37 cellular contexts compared by ENCODE assay signal in the genomic region with DNA sequence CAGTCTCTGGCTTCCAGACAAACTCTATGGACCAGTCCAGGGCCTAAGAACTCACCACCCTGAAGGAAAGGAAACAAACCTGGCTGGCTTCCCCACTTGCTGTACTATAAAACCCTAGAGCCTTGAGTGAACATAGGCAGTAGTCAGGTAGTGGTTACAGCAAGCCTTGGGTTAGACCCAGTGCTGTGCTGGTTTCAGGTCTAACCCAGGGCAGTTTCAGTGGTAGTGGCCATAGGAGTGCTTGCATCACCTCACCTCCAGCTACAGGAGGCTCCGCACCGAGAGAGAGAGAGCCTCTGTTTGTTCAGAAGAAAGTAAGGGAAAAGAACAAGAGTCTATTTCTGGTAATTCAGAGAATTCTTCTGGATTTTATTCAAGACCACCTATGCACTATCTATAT.
"Had no signal": no experiment of that assay in that cellular context is flagged by ENCODE, and none has a peak within 500 bp of the region (broad histone marks: within the 10 kb centered on the region; RNA-seq: fewer than 3 reads in every experiment).

No MANE protein-coding gene starts in this region.

- H3K4me3 ChIP-seq: adrenal gland, ascending aorta, body of pancreas, breast epithelium, cardiac muscle cell had no signal

- H3K27me3 Mint-ChIP-seq: activated naive CD4-positive, alpha-beta T cell treated with anti-CD3 and anti-CD28 coated beads, Interleukin-2, amount 10 ng/mL, durations not matched to agents 7 days and 5 days; activated naive CD4-positive, alpha-beta T cell treated with anti-CD3 and anti-CD28 coated beads, Interleukin-2, amount 50 U/mL, for 24 hours; activated naive CD8-positive, alpha-beta T cell; activated naive CD8-positive, alpha-beta T cell treated with anti-CD3 and anti-CD28 coated beads for 36 hours; activated naive CD8-positive, alpha-beta T cell treated with anti-CD3 and anti-CD28 coated beads, Interleukin-2, amount 10 ng/mL, durations not matched to agents 7 days and 5 days; activated naive CD8-positive, alpha-beta T cell treated with anti-CD3 and anti-CD28 coated beads, Interleukin-2, amount 50 U/mL, for 24 hours; activated T-cell treated with anti-CD3 and anti-CD28 coated beads, Interleukin-2, amount 50 U/mL, for 24 hours; activated T-helper 17 cell treated with anti-CD3 and anti-CD28 coated beads, Interleukin-2, amount 50 U/mL, for 72 hours; brain; central memory CD8-positive, alpha-beta T cell had no signal

- H3K36me3 Mint-ChIP-seq: activated naive CD4-positive, alpha-beta T cell treated with anti-CD3 and anti-CD28 coated beads, Interleukin-2, amount 10 ng/mL, durations not matched to agents 7 days and 5 days; activated naive CD4-positive, alpha-beta T cell treated with anti-CD3 and anti-CD28 coated beads, Interleukin-2, amount 50 U/mL, for 24 hours; activated naive CD8-positive, alpha-beta T cell; activated naive CD8-positive, alpha-beta T cell treated with anti-CD3 and anti-CD28 coated beads for 36 hours; activated naive CD8-positive, alpha-beta T cell treated with anti-CD3 and anti-CD28 coated beads, Interleukin-2, amount 10 ng/mL, durations not matched to agents 7 days and 5 days; brain had no signal

- DNase-seq: activated effector memory CD4-positive, alpha-beta T cell treated with anti-CD3 and anti-CD28 coated beads, Interleukin-2, amount 50 U/mL, for 16 hours; activated effector memory CD4-positive, alpha-beta T cell treated with Interleukin-2 at 50 U/mL for 16 hours; activated gamma-delta T cell; activated gamma-delta T cell treated with Interleukin-2 at 50 U/mL for 16 hours; activated naive CD4-positive, alpha-beta T cell; activated naive CD4-positive, alpha-beta T cell treated with anti-CD3 and anti-CD28 coated beads for 36 hours; activated naive CD4-positive, alpha-beta T cell treated with anti-CD3 and anti-CD28 coated beads, Interleukin-2, amount 10 ng/mL, durations not matched to agents 7 days and 5 days; activated naive CD4-positive, alpha-beta T cell treated with anti-CD3 and anti-CD28 coated beads, Interleukin-2, amount 50 U/mL, for 16 hours; activated naive CD4-positive, alpha-beta T cell treated with Interleukin-2 at 50 U/mL for 16 hours; activated naive CD8-positive, alpha-beta T cell treated with anti-CD3 and anti-CD28 coated beads for 36 hours; activated naive CD8-positive, alpha-beta T cell treated with anti-CD3 and anti-CD28 coated beads, Interleukin-2, amount 10 ng/mL, durations not matched to agents 7 days and 5 days; activated naive CD8-positive, alpha-beta T cell treated with anti-CD3 and anti-CD28 coated beads, Interleukin-2, amount 50 U/mL, for 24 hours; activated T-cell treated with anti-CD3 and anti-CD28 coated beads, Interleukin-2, amount 50 U/mL, for 1 hour; activated T-cell treated with anti-CD3 and anti-CD28 coated beads, Interleukin-2, amount 50 U/mL, for 24 hours; activated T-cell treated with anti-CD3 and anti-CD28 coated beads, Interleukin-2, amount 50 U/mL, for 4 hours; activated T-cell treated with anti-CD3 and anti-CD28 coated beads, Interleukin-2, amount 50 U/mL, for 48 hours; activated T-cell treated with anti-CD3 and anti-CD28 coated beads, Interleukin-2, amount 50 U/mL, for 72 hours; adrenal gland; amniotic stem cell; amygdala; anterior cingulate cortex; body of pancreas; brain microvascular endothelial cell; caudate nucleus; central memory CD4-positive, alpha-beta T cell; cerebellar nuclear complex had no signal

- H3K4me1 ChIP-seq: adrenal gland, ascending aorta, body of pancreas, breast epithelium had no signal

- H3K4me1 Mint-ChIP-seq: activated naive CD4-positive, alpha-beta T cell treated with anti-CD3 and anti-CD28 coated beads, Interleukin-2, amount 10 ng/mL, durations not matched to agents 7 days and 5 days; activated naive CD4-positive, alpha-beta T cell treated with anti-CD3 and anti-CD28 coated beads, Interleukin-2, amount 50 U/mL, for 24 hours; activated naive CD8-positive, alpha-beta T cell treated with anti-CD3 and anti-CD28 coated beads for 36 hours; activated naive CD8-positive, alpha-beta T cell treated with anti-CD3 and anti-CD28 coated beads, Interleukin-2, amount 10 ng/mL, durations not matched to agents 7 days and 5 days; activated naive CD8-positive, alpha-beta T cell treated with anti-CD3 and anti-CD28 coated beads, Interleukin-2, amount 50 U/mL, for 24 hours; activated T-helper 17 cell treated with anti-CD3 and anti-CD28 coated beads, Interleukin-2, amount 50 U/mL, for 72 hours; brain; central memory CD8-positive, alpha-beta T cell had no signal

- H3K9me3 ChIP-seq: adrenal gland, body of pancreas, breast epithelium had no signal

- H3K27ac ChIP-seq: adrenal gland, ascending aorta, body of pancreas, brain microvascular endothelial cell, breast epithelium, cardiac muscle cell had no signal

- H3K36me3 ChIP-seq: adrenal gland, ascending aorta, brain microvascular endothelial cell, breast epithelium, cardiac muscle cell had no signal

- H3K27me3 ChIP-seq: adrenal gland, ascending aorta, body of pancreas, brain microvascular endothelial cell, breast epithelium, cardiac muscle cell had no signal

- H3K4me3 Mint-ChIP-seq: activated naive CD4-positive, alpha-beta T cell treated with anti-CD3 and anti-CD28 coated beads for 36 hours; activated naive CD4-positive, alpha-beta T cell treated with anti-CD3 and anti-CD28 coated beads, Interleukin-2, amount 10 ng/mL, durations not matched to agents 7 days and 5 days; activated naive CD4-positive, alpha-beta T cell treated with anti-CD3 and anti-CD28 coated beads, Interleukin-2, amount 50 U/mL, for 24 hours; activated naive CD8-positive, alpha-beta T cell; activated naive CD8-positive, alpha-beta T cell treated with anti-CD3 and anti-CD28 coated beads for 36 hours; activated naive CD8-positive, alpha-beta T cell treated with anti-CD3 and anti-CD28 coated beads, Interleukin-2, amount 10 ng/mL, durations not matched to agents 7 days and 5 days; activated naive CD8-positive, alpha-beta T cell treated with anti-CD3 and anti-CD28 coated beads, Interleukin-2, amount 50 U/mL, for 24 hours; activated T-cell treated with anti-CD3 and anti-CD28 coated beads, Interleukin-2, amount 50 U/mL, for 24 hours; activated T-cell treated with anti-CD3 and anti-CD28 coated beads, Interleukin-2, amount 50 U/mL, for 4 hours; activated T-cell treated with anti-CD3 and anti-CD28 coated beads, Interleukin-2, amount 50 U/mL, for 72 hours; activated T-helper 1 cell treated with anti-CD3 and anti-CD28 coated beads, Interleukin-12 subunit alpha, Interleukin-12 subunit beta, Interleukin-2, Interleukin-4 antibody, amounts not matched to agents 30 ng/mL and 10 ng/mL and 1 ng/mL, durations not matched to agents 14 hours and 24 hours and 36 hours; activated T-helper 17 cell treated with anti-CD3 and anti-CD28 coated beads, Interleukin-2, amount 50 U/mL, for 72 hours; brain; central memory CD8-positive, alpha-beta T cell had no signal

- ATAC-seq: activated naive CD4-positive, alpha-beta T cell treated with anti-CD3 and anti-CD28 coated beads, Interleukin-2, amount 50 U/mL, for 72 hours; activated naive CD8-positive, alpha-beta T cell treated with anti-CD3 and anti-CD28 coated beads, Interleukin-2, amount 50 U/mL, for 24 hours; activated T-cell treated with anti-CD3 and anti-CD28 coated beads, Interleukin-2, amount 50 U/mL, for 4 hours; activated T-cell treated with anti-CD3 and anti-CD28 coated beads, Interleukin-2, amount 50 U/mL, for 72 hours; activated T-helper 17 cell treated with anti-CD3 and anti-CD28 coated beads, Interleukin-2, amount 50 U/mL, for 72 hours; body of pancreas had no signal

- H3K27ac Mint-ChIP-seq: activated naive CD4-positive, alpha-beta T cell treated with anti-CD3 and anti-CD28 coated beads for 36 hours; activated naive CD4-positive, alpha-beta T cell treated with anti-CD3 and anti-CD28 coated beads, Interleukin-2, amount 10 ng/mL, durations not matched to agents 7 days and 5 days; activated naive CD4-positive, alpha-beta T cell treated with anti-CD3 and anti-CD28 coated beads, Interleukin-2, amount 50 U/mL, for 24 hours; activated naive CD4-positive, alpha-beta T cell treated with anti-CD3 and anti-CD28 coated beads, Interleukin-2, amount 50 U/mL, for 72 hours; activated naive CD8-positive, alpha-beta T cell; activated naive CD8-positive, alpha-beta T cell treated with anti-CD3 and anti-CD28 coated beads for 36 hours; activated naive CD8-positive, alpha-beta T cell treated with anti-CD3 and anti-CD28 coated beads, Interleukin-2, amount 10 ng/mL, durations not matched to agents 7 days and 5 days; activated naive CD8-positive, alpha-beta T cell treated with anti-CD3 and anti-CD28 coated beads, Interleukin-2, amount 50 U/mL, for 24 hours; activated T-cell treated with anti-CD3 and anti-CD28 coated beads, Interleukin-2, amount 50 U/mL, for 24 hours; activated T-cell treated with anti-CD3 and anti-CD28 coated beads, Interleukin-2, amount 50 U/mL, for 72 hours; activated T-helper 1 cell treated with anti-CD3 and anti-CD28 coated beads, Interleukin-12 subunit alpha, Interleukin-12 subunit beta, Interleukin-2, Interleukin-4 antibody, amounts not matched to agents 30 ng/mL and 10 ng/mL and 1 ng/mL, durations not matched to agents 14 hours and 24 hours and 36 hours; activated T-helper 17 cell treated with anti-CD3 and anti-CD28 coated beads, Interleukin-2, amount 50 U/mL, for 72 hours; activated T-helper 2 cell treated with anti-CD3 and anti-CD28 coated beads, Interferon-gamma antibody, Interleukin-2, Interleukin-4, amounts not matched to agents 10 μg/mL and 5 μg/mL and 100 μg/mL, durations not matched to agents 14 hours and 24 hours and 36 hours; brain had no signal
